19 cellular contexts compared by ENCODE assay signal in genomic region chr10:35219906-35220890, GRCh38.
DNase-seq lines count a peak whose midpoint lies in the region; ATAC-seq, FAIRE-seq and TF ChIP-seq lines count a peak whose summit lies in the region.
"Had no signal": no experiment of that assay in that cellular context is flagged by ENCODE, and none has a peak within 500 bp of the region (broad histone marks: within the 10 kb centered on the region; RNA-seq: fewer than 3 reads in every experiment).

No MANE protein-coding gene starts in this region.

- H2AFZ ChIP-seq in GM23338 (0 out of 2 replicates have a peak overlapping the region, but pooled peaks have one; percentile 8), astrocyte (ENCODE audit: low read depth, low read length) (peak overlapping the region; percentile 20)

- H3K4me1 Mint-ChIP-seq in GM23338 (peaks cover 2% of the 10 kb centered on the region; the same call in 1 of the 3 replicates), astrocyte (ENCODE audit: low read depth, unreplicated experiment) (peaks cover 5% of the 10 kb centered on the region)

- peaks cover 14% of the 10 kb centered on the region for H3K4me1 ChIP-seq in BLaER1
- no peaks in the 10 kb centered on the region for H3K4me1 ChIP-seq in GM23338 (ENCODE audit: insufficient read depth)
- peaks cover 9% of the 10 kb centered on the region for H3K4me1 ChIP-seq in astrocyte (ENCODE audit: insufficient read depth, low read length)
- H3K4me1 ChIP-seq in right lobe of liver = peaks cover 0 to 50% (median 11%) of the 10 kb centered on the region in 4 donors

- H3K79me2 ChIP-seq in GM23338 (replicated peaks; ENCODE audit: insufficient read depth) = no peaks in the 10 kb centered on the region
- H3K79me2 ChIP-seq in astrocyte (ENCODE audit: insufficient read depth, low read length) = no peaks in the 10 kb centered on the region

- H3K27me3 ChIP-seq in BLaER1 (no peaks in the 10 kb centered on the region), GM23338 (ENCODE audit: insufficient read depth) (no peaks in the 10 kb centered on the region), astrocyte (ENCODE audit: insufficient read depth, low read length) (no peaks in the 10 kb centered on the region), right lobe of liver (no peaks in the 10 kb centered on the region)
- H3K27me3 ChIP-seq: gastroesophageal sphincter had no signal

- H3K27me3 Mint-ChIP-seq in GM23338 (ENCODE audit: insufficient read depth, low read depth, poor library complexity) (no peaks in the 10 kb centered on the region), astrocyte (ENCODE audit: low read depth, unreplicated experiment) (no peaks in the 10 kb centered on the region)
- H3K27me3 Mint-ChIP-seq: activated CD4-positive, alpha-beta memory T cell treated with anti-CD3 and anti-CD28 coated beads, Interleukin-2, amount 10 ng/mL, durations not matched to agents 7 days and 5 days had no signal

- H3K4me3 Mint-ChIP-seq in GM23338 (no peak overlapping the region), astrocyte (ENCODE audit: unreplicated experiment) (no peak overlapping the region)
- H3K4me3 Mint-ChIP-seq: activated CD4-positive, alpha-beta memory T cell treated with anti-CD3 and anti-CD28 coated beads, Interleukin-2, amount 10 ng/mL, durations not matched to agents 7 days and 5 days; activated naive CD4-positive, alpha-beta T cell treated with anti-CD3 and anti-CD28 coated beads for 36 hours had no signal

- no peak overlapping the region for H3K27ac ChIP-seq in BLaER1
- H3K27ac ChIP-seq in GM23338 (ENCODE audit: low read depth) = no peak overlapping the region
- H3K27ac ChIP-seq in astrocyte (ENCODE audit: low read depth, low read length) = peak overlapping the region; percentile 54
- peak overlapping the region; percentile 46 to 82 (median 58) for H3K27ac ChIP-seq in right lobe of liver
- H3K27ac ChIP-seq: gastroesophageal sphincter had no signal

- H4K20me1 ChIP-seq in BLaER1 (no peaks in the 10 kb centered on the region), GM23338 (replicated peaks; ENCODE audit: insufficient read depth) (no peaks in the 10 kb centered on the region), astrocyte (ENCODE audit: insufficient read depth, low read length) (no peaks in the 10 kb centered on the region)

- ATAC-seq in GM23338 = no peak
- peak; percentile 72 to 85 (median 76) for ATAC-seq in right lobe of liver
- no peak for ATAC-seq in GM21717 (IDR thresholded peaks at IDR 0.05; ENCODE audit: unreplicated experiment)
- ATAC-seq: gastroesophageal sphincter had no signal

- H3K36me3 Mint-ChIP-seq in GM23338 (ENCODE audit: low read depth) (no peaks in the 10 kb centered on the region), astrocyte (ENCODE audit: low read depth, unreplicated experiment) (no peaks in the 10 kb centered on the region)

- no peak for FAIRE-seq in astrocyte (lab: Jason Lieb, UNC)
- FAIRE-seq: islet of Langerhans had no signal

- H3K9me3 Mint-ChIP-seq in GM23338 = no peaks in the 10 kb centered on the region
- H3K9me3 Mint-ChIP-seq in astrocyte (ENCODE audit: unreplicated experiment) = no peaks in the 10 kb centered on the region
- H3K9me3 Mint-ChIP-seq: activated CD4-positive, alpha-beta memory T cell treated with anti-CD3 and anti-CD28 coated beads, Interleukin-2, amount 10 ng/mL, durations not matched to agents 7 days and 5 days; activated naive CD4-positive, alpha-beta T cell treated with anti-CD3 and anti-CD28 coated beads for 36 hours had no signal

- intact Hi-C loops in right lobe of liver (cut with DNase I) = loop anchor here (10.0 kb wide), 2 partner anchors 75 to 95 kb away; partner anchors contain the start of gene CREM (in 1 of the 2)

- TF ChIP-seq POLR2A in right lobe of liver (IDR thresholded peaks at IDR 0.05) = no peak

- no peak for DNase-seq in GM23338 (ENCODE audit: low spot score)
- peak; percentile 93 for DNase-seq in astrocyte (ENCODE audit: low read depth)
- peak; percentile 66 to 89 (median 87) for DNase-seq in right lobe of liver
- no peak for DNase-seq in kidney glomerular epithelial cell (lab: John Stamatoyannopoulos, UW)
- DNase-seq in KBM-7 = no peak
- no peak for DNase-seq in HUDEP-2 (lab: John Stamatoyannopoulos, UW; ENCODE audit: unreplicated experiment in 76 of 76)
- DNase-seq: activated CD4-positive, alpha-beta memory T cell treated with anti-CD3 and anti-CD28 coated beads, Interleukin-2, amount 10 ng/mL, durations not matched to agents 7 days and 5 days; C1 segment of cervical spinal cord; cerebellar nuclear complex; DMS79; HCEC 1CT; NCI-H2107; NCI-H748 treated with DMSO at 0.1 percent for 48 hours; posterior cingulate gyrus had no signal

- WGBS in right lobe of liver (ENCODE audit: insufficient coverage, low coverage, low lambda C conversion rate, missing lambda C conversion rate) = 12% methylated on average over 4 of the region's 4 CpGs

- H3K9me3 ChIP-seq in BLaER1 (no peaks in the 10 kb centered on the region), astrocyte (ENCODE audit: insufficient read depth, low read depth, low read length) (no peaks in the 10 kb centered on the region), right lobe of liver (no peaks in the 10 kb centered on the region)
- H3K9me3 ChIP-seq: gastroesophageal sphincter had no signal

- H3K9ac ChIP-seq in BLaER1 (no peak overlapping the region; the same call in 1 of the 2 replicates), astrocyte (ENCODE audit: low read length) (peak overlapping the region; percentile 54)

- H3K4me3 ChIP-seq in BLaER1 (no peak overlapping the region), GM23338 (no peak overlapping the region), astrocyte (ENCODE audit: insufficient read depth, low read depth, low read length) (no peak overlapping the region), right lobe of liver (no peak overlapping the region)
- H3K4me3 ChIP-seq: gastroesophageal sphincter had no signal

- H3K27ac Mint-ChIP-seq in GM23338 = no peak overlapping the region
- H3K27ac Mint-ChIP-seq in astrocyte (ENCODE audit: unreplicated experiment) = peak overlapping the region; percentile 5
- H3K27ac Mint-ChIP-seq: activated naive CD4-positive, alpha-beta T cell treated with anti-CD3 and anti-CD28 coated beads for 36 hours had no signal

- H3K36me3 ChIP-seq in BLaER1 (no peaks in the 10 kb centered on the region), GM23338 (ENCODE audit: insufficient read depth) (no peaks in the 10 kb centered on the region), astrocyte (ENCODE audit: insufficient read depth, low read length) (no peaks in the 10 kb centered on the region), right lobe of liver (no peaks in the 10 kb centered on the region)
- H3K36me3 ChIP-seq: gastroesophageal sphincter had no signal

- H3K4me2 ChIP-seq in BLaER1 (peak overlapping the region; percentile 17), GM23338 (no peak overlapping the region), astrocyte (ENCODE audit: low read length) (peak overlapping the region; percentile 35)

- TF ChIP-seq CTCF in GM23338 (conservative IDR thresholded peaks at IDR 0.05; ENCODE audit: low read depth in 2 of 2) (no peak), astrocyte (IDR thresholded peaks at IDR 0.05; ENCODE audit: insufficient read depth, low read depth, low read length) (no peak), right lobe of liver (IDR thresholded peaks at IDR 0.05) (no peak)

- H3F3A ChIP-seq in GM23338 (replicated peaks; ENCODE audit: low read depth) = no peaks in the 10 kb centered on the region

- in situ Hi-C loops in KBM-7 (cut with MboI; ENCODE audit: low pct_unique_long_range_greater_than_20kb, low sequenced_read_pairs) = no loop called here

- no peaks in the 10 kb centered on the region for H3K9me2 ChIP-seq in GM23338 (ENCODE audit: insufficient read depth)

TF ChIP-seq in GM23338, 12 proteins besides CTCF, POLR2A, EP300 and RAD21 (continues in another document):
- TF ChIP-seq NANOG (IDR thresholded peaks at IDR 0.05; ENCODE audit: borderline replicate concordance) (no peak), POLR2AphosphoS5 (IDR thresholded peaks at IDR 0.05; ENCODE audit: low read depth) (no peak), JUNB (IDR thresholded peaks at IDR 0.05; ENCODE audit: unreplicated experiment) (no peak), ETS1 (IDR thresholded peaks at IDR 0.05) (no peak), EZH2 (IDR thresholded peaks at IDR 0.05; ENCODE audit: low read depth, unreplicated experiment) (no peak), STAT1 (IDR thresholded peaks at IDR 0.05; ENCODE audit: unreplicated experiment) (no peak), CREB1 (CRISPR knock-in tag; IDR thresholded peaks at IDR 0.05; ENCODE audit: low read depth) (no peak), REST (IDR thresholded peaks at IDR 0.05; ENCODE audit: unreplicated experiment) (no peak)

Comparison
In these comparisons a context has a peak if more than half of its experiments do, and no peak if none do; other contexts are left out.
1. H3K27ac ChIP-seq: peak in astrocyte (single experiment) and right lobe of liver (3 of 3); none in BLaER1 (single experiment) and GM23338 (single experiment).
2. ATAC-seq: peak in right lobe of liver (4 of 4); none in GM23338 (single experiment) and GM21717 (single experiment).
3. DNase-seq: peak in astrocyte (single experiment) and right lobe of liver (3 of 3); none in GM23338 (single experiment), kidney glomerular epithelial cell (single experiment), KBM-7 (single experiment) and HUDEP-2 (0 of 76).